In genomic region chr19:7965921-7966665, GRCh38 we compare ENCODE assay signal across 22 cellular contexts. TPM values are rescaled to one million over a fixed set of nuclear protein-coding genes. Genes with fewer than 3 reads are reported as not detected.
DNase-seq lines count a peak whose midpoint lies in the region; ATAC-seq and TF ChIP-seq lines count a peak whose summit lies in the region.
"Had no signal": no experiment of that assay in that cellular context is flagged by ENCODE, and none has a peak within 500 bp of the region (broad histone marks: within the 10 kb centered on the region; RNA-seq: fewer than 3 reads in every experiment).

No MANE protein-coding gene starts in this region.

- no peak for ATAC-seq in activated CD8-positive, alpha-beta T cell treated with anti-CD3 and anti-CD28 coated beads, Interleukin-2, amount 10 ng/mL, durations not matched to agents 7 days and 5 days
- no peak for ATAC-seq in activated CD8-positive, alpha-beta T cell treated with anti-CD3 and anti-CD28 coated beads for 36 hours
- ATAC-seq in stimulated activated effector memory CD8-positive, alpha-beta T cell treated with anti-CD3 and anti-CD28 coated beads, Interleukin-12 subunit alpha, Interleukin-12 subunit beta, amount 100 ng/mL, for 72 hours, result no peak

- peaks cover 29% of the 10 kb centered on the region for H3K36me3 Mint-ChIP-seq in activated CD8-positive, alpha-beta T cell treated with anti-CD3 and anti-CD28 coated beads, Interleukin-2, amount 10 ng/mL, durations not matched to agents 7 days and 5 days (ENCODE audit: low read depth)
- H3K36me3 Mint-ChIP-seq in activated CD8-positive, alpha-beta T cell treated with anti-CD3 and anti-CD28 coated beads for 36 hours (ENCODE audit: low read depth), result peaks cover 31% of the 10 kb centered on the region
- peaks cover 35% of the 10 kb centered on the region for H3K36me3 Mint-ChIP-seq in endothelial cell (ENCODE audit: low read depth, unreplicated experiment)
- peaks cover 96% of the 10 kb centered on the region for H3K36me3 Mint-ChIP-seq in stimulated activated effector memory CD8-positive, alpha-beta T cell treated with anti-CD3 and anti-CD28 coated beads, Interleukin-12 subunit alpha, Interleukin-12 subunit beta, amount 100 ng/mL, for 72 hours

- peaks cover 48 to 95% of the 10 kb centered on the region in 2 experiments for H3K36me3 ChIP-seq in HEK293 (ENCODE audit: control insufficient read depth in 2 of 2, insufficient read depth in 1 of 2, low read length in 2 of 2)

- DNase-seq in activated CD8-positive, alpha-beta T cell treated with anti-CD3 and anti-CD28 coated beads, Interleukin-2, amount 10 ng/mL, durations not matched to agents 7 days and 5 days, result no peak
- DNase-seq in activated CD8-positive, alpha-beta T cell treated with anti-CD3 and anti-CD28 coated beads for 36 hours, result no peak
- no peak for DNase-seq in endothelial cell (ENCODE audit: low spot score)
- DNase-seq in stimulated activated effector memory CD8-positive, alpha-beta T cell treated with anti-CD3 and anti-CD28 coated beads, Interleukin-12 subunit alpha, Interleukin-12 subunit beta, amount 100 ng/mL, for 72 hours (ENCODE audit: low spot score in 2 of 2), result no peak
- DNase-seq in NK-92 treated with Interleukin-12 subunit alpha and Interleukin-12 subunit beta, amount 100 ng/mL, for 24 hours (lab: John Stamatoyannopoulos, UW), result no peak
- DNase-seq in NAMALWA (ENCODE audit: low spot score), result no peak
- DNase-seq in NCI-H1105 treated with DMSO at 0.1 percent for 48 hours (lab: John Stamatoyannopoulos, UW), result no peak
- DNase-seq: 8988T; CD4-positive, CD25-positive, alpha-beta regulatory T cell; DMS153; GDM1; KBM-7; MV-4-11; NCI-H1417 treated with DMSO at 0.1 percent for 48 hours; NCI-H187 treated with DMSO at 0.1 percent for 48 hours; NCI-H2227 treated with DMSO at 0.1 percent for 48 hours; NCI-H524; NCI-H82; SHP77 treated with DMSO at 0.1 percent for 48 hours had no signal

- intact Hi-C loops in activated CD8-positive, alpha-beta T cell treated with anti-CD3 and anti-CD28 coated beads for 36 hours (cut with micrococcal nuclease), result no loop called here

- no peaks in the 10 kb centered on the region for H3K9me3 Mint-ChIP-seq in activated CD8-positive, alpha-beta T cell treated with anti-CD3 and anti-CD28 coated beads, Interleukin-2, amount 10 ng/mL, durations not matched to agents 7 days and 5 days (ENCODE audit: insufficient read depth)
- H3K9me3 Mint-ChIP-seq in activated CD8-positive, alpha-beta T cell treated with anti-CD3 and anti-CD28 coated beads for 36 hours, result no peaks in the 10 kb centered on the region
- no peaks in the 10 kb centered on the region for H3K9me3 Mint-ChIP-seq in endothelial cell (ENCODE audit: unreplicated experiment)
- no peaks in the 10 kb centered on the region for H3K9me3 Mint-ChIP-seq in stimulated activated effector memory CD8-positive, alpha-beta T cell treated with anti-CD3 and anti-CD28 coated beads, Interleukin-12 subunit alpha, Interleukin-12 subunit beta, amount 100 ng/mL, for 72 hours
- H3K9me3 Mint-ChIP-seq: CD4-positive, CD25-positive, alpha-beta regulatory T cell had no signal

- peaks cover 8% of the 10 kb centered on the region for H3K4me1 Mint-ChIP-seq in activated CD8-positive, alpha-beta T cell treated with anti-CD3 and anti-CD28 coated beads, Interleukin-2, amount 10 ng/mL, durations not matched to agents 7 days and 5 days (ENCODE audit: low read depth)
- H3K4me1 Mint-ChIP-seq in activated CD8-positive, alpha-beta T cell treated with anti-CD3 and anti-CD28 coated beads for 36 hours (ENCODE audit: low read depth), result no peaks in the 10 kb centered on the region
- peaks cover 8% of the 10 kb centered on the region for H3K4me1 Mint-ChIP-seq in endothelial cell (ENCODE audit: unreplicated experiment)
- H3K4me1 Mint-ChIP-seq in stimulated activated effector memory CD8-positive, alpha-beta T cell treated with anti-CD3 and anti-CD28 coated beads, Interleukin-12 subunit alpha, Interleukin-12 subunit beta, amount 100 ng/mL, for 72 hours, result peaks cover 7% of the 10 kb centered on the region
- H3K4me1 Mint-ChIP-seq: B cell had no signal

- H3K4me3 Mint-ChIP-seq in activated CD8-positive, alpha-beta T cell treated with anti-CD3 and anti-CD28 coated beads, Interleukin-2, amount 10 ng/mL, durations not matched to agents 7 days and 5 days, result no peak overlapping the region
- no peak overlapping the region for H3K4me3 Mint-ChIP-seq in activated CD8-positive, alpha-beta T cell treated with anti-CD3 and anti-CD28 coated beads for 36 hours
- H3K4me3 Mint-ChIP-seq in endothelial cell (ENCODE audit: unreplicated experiment), result peak overlapping the region; percentile 44
- H3K4me3 Mint-ChIP-seq in stimulated activated effector memory CD8-positive, alpha-beta T cell treated with anti-CD3 and anti-CD28 coated beads, Interleukin-12 subunit alpha, Interleukin-12 subunit beta, amount 100 ng/mL, for 72 hours, result no peak overlapping the region
- H3K4me3 Mint-ChIP-seq: B cell; CD4-positive, CD25-positive, alpha-beta regulatory T cell had no signal

- H3K27ac Mint-ChIP-seq in activated CD8-positive, alpha-beta T cell treated with anti-CD3 and anti-CD28 coated beads, Interleukin-2, amount 10 ng/mL, durations not matched to agents 7 days and 5 days, result peak overlapping the region; percentile 22
- H3K27ac Mint-ChIP-seq in activated CD8-positive, alpha-beta T cell treated with anti-CD3 and anti-CD28 coated beads for 36 hours, result no peak overlapping the region
- peak overlapping the region; percentile 45 for H3K27ac Mint-ChIP-seq in endothelial cell (ENCODE audit: unreplicated experiment)
- peak overlapping the region; percentile 63 for H3K27ac Mint-ChIP-seq in stimulated activated effector memory CD8-positive, alpha-beta T cell treated with anti-CD3 and anti-CD28 coated beads, Interleukin-12 subunit alpha, Interleukin-12 subunit beta, amount 100 ng/mL, for 72 hours
- H3K27ac Mint-ChIP-seq: B cell; CD4-positive, CD25-positive, alpha-beta regulatory T cell had no signal

- no peaks in the 10 kb centered on the region for H3K9me3 ChIP-seq in HEK293 (ENCODE audit: control insufficient read depth, insufficient read depth, low read depth, low read length)
- H3K9me3 ChIP-seq: HAP-1 had no signal

- POLR2A ChIA-PET in activated CD8-positive, alpha-beta T cell treated with anti-CD3 and anti-CD28 coated beads, Interleukin-2, amount 10 ng/mL, durations not matched to agents 7 days and 5 days (lab: Charles Lee), result interaction anchor here (0.7 kb wide), 1 partner anchor 1853 kb away, joined by 4 read pairs; the partner anchor contains the start of gene FBXL12
- POLR2A ChIA-PET in activated CD8-positive, alpha-beta T cell treated with anti-CD3 and anti-CD28 coated beads for 36 hours (lab: Charles Lee), result no interaction called here
- POLR2A ChIA-PET in HEK293 (lab: Yijun Ruan, JAX), result no interaction called here

- no peaks in the 10 kb centered on the region for H3K4me1 ChIP-seq in HEK293 (ENCODE audit: control insufficient read depth, insufficient read depth, low read length)
- H3K4me1 ChIP-seq: HAP-1 had no signal

- H3K4me3 ChIP-seq in HEK293 (ENCODE audit: low read depth, low read length), result no peak overlapping the region
- H3K4me3 ChIP-seq: HAP-1 had no signal

- TF ChIP-seq CTCF in activated CD8-positive, alpha-beta T cell treated with anti-CD3 and anti-CD28 coated beads for 36 hours (IDR thresholded peaks at IDR 0.05), result no peak
- TF ChIP-seq CTCF in HEK293 (tag by site-specific recombination; IDR thresholded peaks at IDR 0.05), result no peak
- TF ChIP-seq CTCF in endothelial cell (IDR thresholded peaks at IDR 0.05; ENCODE audit: unreplicated experiment), result no peak

- CTCF ChIA-PET in activated CD8-positive, alpha-beta T cell treated with anti-CD3 and anti-CD28 coated beads, Interleukin-2, amount 10 ng/mL, durations not matched to agents 7 days and 5 days (lab: Charles Lee), result interaction anchor here (1.2 to 1.8 kb wide), 2 partner anchors 22 to 36 kb away, joined by 3 to 5 read pairs; partner anchors contain the start of gene TIMM44
- CTCF ChIA-PET in activated CD8-positive, alpha-beta T cell treated with anti-CD3 and anti-CD28 coated beads for 36 hours (lab: Charles Lee), result interaction anchor here (1.1 kb wide), 1 partner anchor 22 kb away, joined by 3 read pairs; no protein-coding TSS in a partner anchor
- CTCF ChIA-PET in HEK293 (lab: Yijun Ruan, JAX), result interaction anchor here (0.6 to 2.1 kb wide), 4 partner anchors 22 to 107 kb away, joined by 3 to 7 read pairs (median 3); no protein-coding TSS in a partner anchor

- H3K27ac ChIP-seq in HEK293 (ENCODE audit: extremely low read depth, low read depth, low read length), result no peak overlapping the region

- H3K27me3 Mint-ChIP-seq in activated CD8-positive, alpha-beta T cell treated with anti-CD3 and anti-CD28 coated beads, Interleukin-2, amount 10 ng/mL, durations not matched to agents 7 days and 5 days (ENCODE audit: low read depth), result no peaks in the 10 kb centered on the region
- H3K27me3 Mint-ChIP-seq in activated CD8-positive, alpha-beta T cell treated with anti-CD3 and anti-CD28 coated beads for 36 hours, result no peaks in the 10 kb centered on the region
- peaks cover 6% of the 10 kb centered on the region for H3K27me3 Mint-ChIP-seq in endothelial cell (ENCODE audit: unreplicated experiment)
- H3K27me3 Mint-ChIP-seq: B cell; CD4-positive, CD25-positive, alpha-beta regulatory T cell had no signal

RNA-seq across cellular contexts. Expression of gene TIMM44, which starts 22.6 kb away (rescaled TPM):
- 10 to 100 TPM; 63.6 to 69.6 TPM for total RNA-seq in activated CD8-positive, alpha-beta T cell treated with anti-CD3 and anti-CD28 coated beads, Interleukin-2, amount 10 ng/mL, durations not matched to agents 7 days and 5 days
- 10 to 100 TPM; 92.3 to 95.5 TPM for total RNA-seq in activated CD8-positive, alpha-beta T cell treated with anti-CD3 and anti-CD28 coated beads for 36 hours
- 46.5 TPM for total RNA-seq in endothelial cell (ENCODE audit: unreplicated experiment)

RNA-seq across cellular contexts. Expression of gene ELAVL1, which starts 39.3 kb away (rescaled TPM):
- total RNA-seq in activated CD8-positive, alpha-beta T cell treated with anti-CD3 and anti-CD28 coated beads, Interleukin-2, amount 10 ng/mL, durations not matched to agents 7 days and 5 days, result 100 to 1,000 TPM; 128 to 132 TPM
- total RNA-seq in activated CD8-positive, alpha-beta T cell treated with anti-CD3 and anti-CD28 coated beads for 36 hours, result 100 to 1,000 TPM; 161 to 164 TPM
- 135 TPM for total RNA-seq in endothelial cell (ENCODE audit: unreplicated experiment)

RNA-seq across cellular contexts. Expression of gene CTXN1, which starts 40.2 kb away (rescaled TPM):
- total RNA-seq in activated CD8-positive, alpha-beta T cell treated with anti-CD3 and anti-CD28 coated beads, Interleukin-2, amount 10 ng/mL, durations not matched to agents 7 days and 5 days, result under 1 TPM; 0.31 to 0.37 TPM
- under 1 TPM; 0.74 to 0.87 TPM for total RNA-seq in activated CD8-positive, alpha-beta T cell treated with anti-CD3 and anti-CD28 coated beads for 36 hours
- total RNA-seq in endothelial cell (ENCODE audit: unreplicated experiment), result 18.3 TPM
- total RNA-seq: B cell; CD4-positive, CD25-positive, alpha-beta regulatory T cell had no signal

RNA-seq across cellular contexts. Expression of gene SNAPC2, which starts 46.0 kb away (rescaled TPM):
- 10 to 100 TPM; 18.6 to 19.0 TPM for total RNA-seq in activated CD8-positive, alpha-beta T cell treated with anti-CD3 and anti-CD28 coated beads, Interleukin-2, amount 10 ng/mL, durations not matched to agents 7 days and 5 days
- total RNA-seq in activated CD8-positive, alpha-beta T cell treated with anti-CD3 and anti-CD28 coated beads for 36 hours, result 10 to 100 TPM; 16.0 to 18.2 TPM
- 13.5 TPM for total RNA-seq in endothelial cell (ENCODE audit: unreplicated experiment)

RNA-seq across cellular contexts. Expression of gene TGFBR3L, which starts 51.5 kb away (rescaled TPM):
- total RNA-seq in activated CD8-positive, alpha-beta T cell treated with anti-CD3 and anti-CD28 coated beads, Interleukin-2, amount 10 ng/mL, durations not matched to agents 7 days and 5 days, result 1 to 10 TPM; 2.7 to 3.6 TPM
- 1 to 10 TPM; 5.1 to 5.9 TPM for total RNA-seq in activated CD8-positive, alpha-beta T cell treated with anti-CD3 and anti-CD28 coated beads for 36 hours
- total RNA-seq in endothelial cell (ENCODE audit: unreplicated experiment), result not detected

Comparison
In these comparisons a context has a peak if more than half of its experiments do, and no peak if none do; other contexts are left out.
1. RNA of gene CTXN1, which starts 40.2 kb away (total RNA-seq): 18.3 TPM in endothelial cell (single experiment); 0.74 to 0.87 TPM in activated CD8-positive, alpha-beta T cell treated with anti-CD3 and anti-CD28 coated beads for 36 hours and 0.31 to 0.37 TPM in activated CD8-positive, alpha-beta T cell treated with anti-CD3 and anti-CD28 coated beads, Interleukin-2, amount 10 ng/mL, durations not matched to agents 7 days and 5 days; every median in the first group is over 10 times any median in the second.